8 cellular contexts compared by ENCODE assay signal in the genomic region with DNA sequence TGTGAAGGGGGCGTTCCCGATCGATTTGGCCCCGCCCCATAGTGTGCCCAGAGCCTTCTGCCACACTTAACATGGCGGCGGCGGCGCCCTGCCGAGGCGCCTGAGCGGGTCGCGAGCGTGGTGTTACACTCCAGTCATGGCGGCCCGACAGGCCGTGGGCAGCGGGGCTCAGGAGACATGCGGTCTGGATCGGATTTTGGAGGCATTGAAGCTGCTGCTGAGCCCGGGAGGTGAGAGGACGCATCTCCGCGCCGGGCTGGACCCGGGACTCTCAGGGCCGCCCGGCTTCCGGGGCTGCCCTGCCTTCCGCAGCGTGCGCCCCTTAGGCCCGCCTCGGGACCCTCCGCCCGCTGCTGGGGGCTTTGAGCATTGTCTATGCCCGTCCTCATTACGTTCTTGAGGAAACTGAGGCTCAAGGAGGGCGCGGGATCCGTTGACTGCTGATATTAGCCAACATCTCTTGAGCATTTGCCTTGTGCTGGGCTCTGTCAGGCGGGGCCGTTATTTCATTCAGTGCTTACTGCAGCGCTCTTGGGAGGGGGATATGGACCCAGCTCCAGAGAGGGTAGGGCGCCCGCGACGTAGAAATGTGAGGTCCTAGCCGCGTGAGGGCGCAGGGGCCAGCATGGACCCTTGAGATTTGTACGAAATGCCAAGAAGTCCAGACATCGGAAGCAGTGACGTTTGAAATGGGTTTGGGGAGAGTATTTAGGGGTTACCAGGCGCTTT. TPM values are rescaled to one million over a fixed set of nuclear protein-coding genes. Genes with fewer than 3 reads are reported as not detected.
DNase-seq lines count a peak whose midpoint lies in the region; ATAC-seq and TF ChIP-seq lines count a peak whose summit lies in the region.

A gene (plus strand): TSS at position 50 of the 729 bp plus-strand sequence. CDS start 87 bp downstream, at position 137.

- ATAC-seq in GM19025 (IDR thresholded peaks at IDR 0.05; ENCODE audit: low read depth, unreplicated experiment): peak; percentile 87
- ATAC-seq in HG03342 (IDR thresholded peaks at IDR 0.05; ENCODE audit: unreplicated experiment): peak; percentile 88

- peak within 1 kb of the TSS; percentile 87 for H3K4me3 ChIP-seq in AG10803 (ENCODE audit: low read length)
- peak within 1 kb of the TSS; percentile 59 for H3K4me3 ChIP-seq in kidney epithelial cell (ENCODE audit: low read depth, low read length)

- no peaks in the 10 kb centered on the region for H3K27me3 ChIP-seq in kidney epithelial cell (ENCODE audit: control insufficient read depth, insufficient read depth, low read length)

- TF ChIP-seq CTCF in AG10803 (conservative IDR thresholded peaks at IDR 0.05; ENCODE audit: low read length) (peak; percentile 33), kidney epithelial cell (IDR thresholded peaks at IDR 0.05; ENCODE audit: insufficient read depth, low read length, poor library complexity, severe bottlenecking) (peak; percentile 55)

- DNase-seq in AG10803 (ENCODE audit: low read depth) (peak; percentile 74), NCI-H460 (ENCODE audit: extremely low read depth, low read depth) (peak; percentile 81), cerebellum (ENCODE audit: low spot score) (peak; percentile 88), kidney epithelial cell (ENCODE audit: low read depth) (peak; percentile 31)
- DNase-seq in activated CD4-positive, CD25-positive, alpha-beta regulatory T cell treated with anti-CD3 and anti-CD28 coated beads, Interleukin-2, amount 50 U/mL, for 72 hours: peak; percentile 94
- DNase-seq in stimulated activated CD4-positive, alpha-beta T cell treated with anti-CD3 and anti-CD28 coated beads, Interleukin-1b, Interleukin-23, amount 100 ng/mL, for 1 hour (ENCODE audit: low read depth in 2 of 2): peak; percentile 79 to 94

- H3K36me3 ChIP-seq in kidney epithelial cell (ENCODE audit: control insufficient read depth, insufficient read depth, low read length): no peaks in the 10 kb centered on the region

RNA-seq across cellular contexts. Expression of the gene that starts here (rescaled TPM):
- 22.3 and 22.6 TPM in 2 replicates for total RNA-seq in NCI-H460 (2014; rRNA removed; shearing (Covaris generic))
- polyA plus RNA-seq in NCI-H460 (2014; cell fraction: nucleus; rRNA removed): 16.5 and 19.0 TPM in 2 replicates
- total RNA-seq in cerebellum (31.3 TPM), kidney epithelial cell (10.9 and 15.8 TPM in 2 replicates)

Comparison
In these comparisons a context has a peak if more than half of its experiments do, and no peak if none do; other contexts are left out.
1. Peak in every context shown above with its lines: DNase-seq, ATAC-seq and H3K4me3 ChIP-seq.
2. DNase-seq: peak in every context shown above with its lines; median percentile 94 in activated CD4-positive, CD25-positive, alpha-beta regulatory T cell treated with anti-CD3 and anti-CD28 coated beads, Interleukin-2, amount 50 U/mL, for 72 hours; 88 in cerebellum; 86 in stimulated activated CD4-positive, alpha-beta T cell treated with anti-CD3 and anti-CD28 coated beads, Interleukin-1b, Interleukin-23, amount 100 ng/mL, for 1 hour; 81 in NCI-H460; 74 in AG10803; 31 in kidney epithelial cell.